27 cellular contexts compared by ENCODE assay signal in the genomic region with DNA sequence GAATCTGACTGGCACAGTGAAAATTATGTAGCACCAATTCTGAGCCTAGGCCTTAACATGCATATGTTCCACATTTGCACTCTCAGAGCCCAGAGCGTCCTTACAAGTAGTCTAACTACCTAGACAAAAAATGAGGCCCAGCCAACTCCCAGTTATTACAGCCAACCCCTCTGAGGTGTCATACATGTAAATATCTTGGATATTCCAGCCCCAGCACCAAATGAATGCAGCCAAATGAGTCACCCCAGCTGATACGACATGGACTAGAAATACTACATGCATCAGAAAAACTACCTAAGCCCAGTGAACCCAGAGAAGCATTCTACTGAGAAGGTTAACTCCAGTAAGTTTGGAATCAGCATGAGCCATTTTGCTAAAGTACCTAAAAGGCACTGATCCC.
"Had no signal": no experiment of that assay in that cellular context is flagged by ENCODE, and none has a peak within 500 bp of the region (broad histone marks: within the 10 kb centered on the region; RNA-seq: fewer than 3 reads in every experiment).

No MANE protein-coding gene starts in this region.

- H3K9me3 ChIP-seq: neutrophil, right lobe of liver, testis, thyroid gland, transverse colon, vagina had no signal

- H3K27me3 ChIP-seq: left lung, neural progenitor cell, neutrophil, right atrium auricular region, right lobe of liver, testis, thyroid gland, transverse colon, upper lobe of left lung, vagina had no signal

- H3K4me2 ChIP-seq: neural progenitor cell, smooth muscle cell had no signal

- H3K4me1 ChIP-seq: left lung, lower lobe of right lung, neural progenitor cell, parathyroid adenoma, right atrium auricular region, right lobe of liver, testis, thyroid gland, transverse colon, upper lobe of left lung, vagina had no signal

- H3K9ac ChIP-seq: neural progenitor cell, parathyroid adenoma had no signal

- H3K36me3 ChIP-seq: left lung, lower lobe of right lung, neural progenitor cell, neutrophil, right atrium auricular region, right lobe of liver, thyroid gland, transverse colon, upper lobe of left lung, vagina had no signal

- H3K4me3 ChIP-seq: left lung, lower lobe of right lung, neural progenitor cell, right atrium auricular region, right lobe of liver, smooth muscle cell, testis, thyroid gland, transverse colon, upper lobe of left lung, vagina had no signal

- H3K27ac ChIP-seq: left lung, lower lobe of right lung, neural progenitor cell, neutrophil, parathyroid adenoma, right atrium auricular region, right lobe of liver, testis, thyroid gland, transverse colon, upper lobe of left lung, vagina had no signal

- DNase-seq: kidney glomerular epithelial cell; left colon; left lung; lower lobe of right lung; mesendoderm; naive B cell; natural killer cell; nephron progenitor cell; occipital lobe; right lobe of liver; stimulated activated CD4-positive, alpha-beta T cell treated with anti-CD3 and anti-CD28 coated beads, Interleukin-1b, Interleukin-23, amount 100 ng/mL, for 48 hours; stimulated activated CD4-positive, alpha-beta T cell treated with anti-CD3 and anti-CD28 coated beads, Interleukin-2, amount 100 ng/mL, for 48 hours; stimulated activated CD4-positive, alpha-beta T cell treated with anti-CD3 and anti-CD28 coated beads, Interleukin-4, amount 100 ng/mL, for 4 hours; stimulated activated CD8-positive, alpha-beta memory T cell treated with anti-CD3 and anti-CD28 coated beads, Interleukin-4, amount 100 ng/mL, for 48 hours; stimulated activated naive CD4-positive, alpha-beta T cell treated with Interleukin-2 at 50 U/mL for 16 hours; stimulated activated naive CD8-positive, alpha-beta T cell treated with anti-CD3 and anti-CD28 coated beads, Interleukin-15, amount 100 ng/mL, for 72 hours; testis; thyroid gland; transverse colon; upper lobe of left lung had no signal

- H2AFZ ChIP-seq: neural progenitor cell, parathyroid adenoma had no signal

- H3K79me2 ChIP-seq: parathyroid adenoma had no signal

- ATAC-seq: left colon; left lung; lower lobe of right lung; natural killer cell; right lobe of liver; stimulated activated memory B cell treated with anti-CD40 and anti-IgM and Interleukin-4, amounts not matched to agents 10 μg/mL and 1 μg/mL and 100 μg/mL, for 72 hours; stimulated activated naive CD8-positive, alpha-beta T cell treated with anti-CD3 and anti-CD28 coated beads, Interleukin-15, amount 100 ng/mL, for 72 hours had no signal
